Comparison of ENCODE assay signal across 9 cellular contexts in genomic region chr1:117612517-117613248, GRCh38. TPM values are rescaled to one million over a fixed set of nuclear protein-coding genes. Genes with fewer than 3 reads are reported as not detected.
A peak's percentile ranks its signal among the peaks of the same experiment; 100 is the strongest.
DNase-seq lines count a peak whose midpoint lies in the region; ATAC-seq and TF ChIP-seq lines count a peak whose summit lies in the region.
"Had no signal": no experiment of that assay in that cellular context is flagged by ENCODE, and none has a peak within 500 bp of the region (broad histone marks: within the 10 kb centered on the region; RNA-seq: fewer than 3 reads in every experiment).

No MANE protein-coding gene starts in this region.

- TF ChIP-seq CTCF in fibroblast of mammary gland (conservative IDR thresholded peaks at IDR 0.05; ENCODE audit: control insufficient read depth, insufficient read depth, low read depth, low read length) (no peak), sigmoid colon (IDR thresholded peaks at IDR 0.05) (no peak)

- H3K27ac ChIP-seq in sigmoid colon: peak overlapping the region in 3 of 4 donors; percentile 60 to 86 (median 75)
- H3K27ac ChIP-seq: SJCRH30 had no signal

- peak in 1 of 4 donors; percentile 60 for TF ChIP-seq EP300 in sigmoid colon (IDR thresholded peaks at IDR 0.05)

- TF ChIP-seq POLR2A in sigmoid colon (IDR thresholded peaks at IDR 0.05): no peak

- peaks cover 0 to 61% (median 42%) of the 10 kb centered on the region in 4 donors for H3K4me1 ChIP-seq in sigmoid colon

- no peak overlapping the region for H3K4me3 ChIP-seq in fibroblast of mammary gland (ENCODE audit: control insufficient read depth, low read depth, low read length)
- H3K4me3 ChIP-seq in sigmoid colon: no peak overlapping the region
- H3K4me3 ChIP-seq: SJCRH30 had no signal

- no peaks in the 10 kb centered on the region for H3K27me3 ChIP-seq in sigmoid colon
- H3K27me3 ChIP-seq: SJCRH30 had no signal

- no peaks in the 10 kb centered on the region for H3K36me3 ChIP-seq in sigmoid colon
- H3K36me3 ChIP-seq: SJCRH30 had no signal

- no peaks in the 10 kb centered on the region for H3K9me3 ChIP-seq in sigmoid colon
- H3K9me3 ChIP-seq: SJCRH30 had no signal

- no peak for ATAC-seq in GM21423 (IDR thresholded peaks at IDR 0.05; ENCODE audit: unreplicated experiment)
- no peak for ATAC-seq in GM18868 (IDR thresholded peaks at IDR 0.05; ENCODE audit: unreplicated experiment)

- DNase-seq in H4 (ENCODE audit: low spot score): peak; percentile 83
- peak; percentile 78 for DNase-seq in RPMI7951 (ENCODE audit: low read depth)
- peak; percentile 87 for DNase-seq in fibroblast of mammary gland (ENCODE audit: low read depth)
- no peak for DNase-seq in sigmoid colon
- DNase-seq in activated CD4-positive, CD25-positive, alpha-beta regulatory T cell (lab: John Stamatoyannopoulos, UW): no peak
- DNase-seq in activated naive CD4-positive, alpha-beta T cell (lab: John Stamatoyannopoulos, UW): no peak

- WGBS in sigmoid colon, 2 donors: 9 to 35% methylated on average over 7 of the region's 7 CpGs

- intact Hi-C loops in sigmoid colon (cut with DNase I): loop anchor here (5.0 kb wide), 2 partner anchors 60 to 85 kb away; no protein-coding TSS in a partner anchor

RNA-seq across cellular contexts. Expression of gene TENT5C, which starts 6.8 kb away (rescaled TPM):
- total RNA-seq in H4 (2014; rRNA removed; shearing (Covaris generic)): 0.76 and 1.1 TPM in 2 replicates
- total RNA-seq in RPMI7951 (2014; rRNA removed; shearing (Covaris generic)): 0.36 and 0.78 TPM in 2 replicates
- total RNA-seq in sigmoid colon: 1 to 10 TPM; 2.8 to 7.1 (median 5.1) TPM
- 10 to 100 TPM in 1 of 3 donors, 1 to 10 TPM in 2; 4.2 to 10.3 (median 9.9) TPM for polyA plus RNA-seq in sigmoid colon

Comparison
In these comparisons a context has a peak if more than half of its experiments do, and no peak if none do; other contexts are left out.
1. DNase-seq: peak in H4 (single experiment), RPMI7951 (single experiment) and fibroblast of mammary gland (single experiment); none in sigmoid colon (single experiment), activated CD4-positive, CD25-positive, alpha-beta regulatory T cell (0 of 4) and activated naive CD4-positive, alpha-beta T cell (0 of 4).